ENCODE assay signal across 24 cellular contexts in genomic region chrX:57074458-57074857, GRCh38. TPM values are rescaled to one million over a fixed set of nuclear protein-coding genes. Genes with fewer than 3 reads are reported as not detected.
DNase-seq lines count a peak whose midpoint lies in the region; ATAC-seq, FAIRE-seq and TF ChIP-seq lines count a peak whose summit lies in the region.
"Had no signal": no experiment of that assay in that cellular context is flagged by ENCODE, and none has a peak within 500 bp of the region (broad histone marks: within the 10 kb centered on the region; RNA-seq: fewer than 3 reads in every experiment).

No MANE protein-coding gene starts in this region.

- ATAC-seq in GM19328 (IDR thresholded peaks at IDR 0.05; ENCODE audit: unreplicated experiment): no peak
- ATAC-seq: GM12878 had no signal

- TF ChIP-seq CTCF in C4-2B (conservative IDR thresholded peaks at IDR 0.05): no peak
- TF ChIP-seq CTCF in LNCaP clone FGC (IDR thresholded peaks at IDR 0.05; ENCODE audit: control insufficient read depth, extremely low read depth, insufficient read depth): no peak

- H3K4me3 ChIP-seq in LNCaP clone FGC (ENCODE audit: low read depth, low read length) (no peak overlapping the region), small intestine (ENCODE audit: low read depth in 1 of 2, low read length in 2 of 2) (no peak overlapping the region)
- H3K4me3 ChIP-seq: BLaER1 treated with 17β-estradiol and CSF1 and Interleukin-3, amounts not matched to agents 10 nM and 100 nM; GM12878 had no signal

- no peaks in the 10 kb centered on the region for H3K36me3 ChIP-seq in small intestine (ENCODE audit: control insufficient read depth in 2 of 2, insufficient read depth in 2 of 2, low read length in 2 of 2)
- H3K36me3 ChIP-seq: BLaER1 treated with 17β-estradiol and CSF1 and Interleukin-3, amounts not matched to agents 10 nM and 100 nM had no signal

- no peaks in the 10 kb centered on the region for H3K27me3 ChIP-seq in small intestine (ENCODE audit: control insufficient read depth in 2 of 2, insufficient read depth in 2 of 2, low read length in 2 of 2)

- DNase-seq in LNCaP clone FGC (ENCODE audit: low read depth) (peak; percentile 52), small intestine (no peak), HuH-7.5 (ENCODE audit: low spot score) (no peak), AG20443 (ENCODE audit: low spot score) (no peak)
- DNase-seq: 8988T; ACHN; AML-193; CD4-positive, alpha-beta memory T cell; CD4-positive, CD25-positive, alpha-beta regulatory T cell; CD8-positive, alpha-beta memory T cell; COR-L47; DMS 273 treated with DMSO at 0.1 percent for 48 hours; DMS153; DMS53; DMS79; DND-41; EL; GDM1 had no signal

- H3K27ac ChIP-seq in C4-2B (peak overlapping the region; percentile 78), small intestine (ENCODE audit: low read depth in 1 of 2, low read length in 1 of 2) (no peak overlapping the region)
- H3K27ac ChIP-seq: BLaER1 treated with 17β-estradiol and CSF1 and Interleukin-3, amounts not matched to agents 10 nM and 100 nM had no signal

- H3K4me1 ChIP-seq in small intestine (ENCODE audit: control insufficient read depth in 2 of 2, insufficient read depth in 1 of 2, low read depth in 1 of 2, low read length in 1 of 2): no peaks in the 10 kb centered on the region
- H3K4me1 ChIP-seq: BLaER1 treated with 17β-estradiol and CSF1 and Interleukin-3, amounts not matched to agents 10 nM and 100 nM had no signal

- FAIRE-seq in colon (lab: Jason Lieb, UNC): peak; percentile 69
- FAIRE-seq in small intestine (lab: Jason Lieb, UNC): peak; percentile 71
- FAIRE-seq: GM12878, GM18507 had no signal

- H3K9me3 ChIP-seq in small intestine (ENCODE audit: control insufficient read depth, low read depth): no peaks in the 10 kb centered on the region

- WGBS in small intestine, 3 donors: 66 to 87% (median 82%) methylated on average over 4 of the region's 4 CpGs

RNA-seq across cellular contexts. Expression of gene SPIN2B, which starts 46.9 kb away (rescaled TPM):
- polyA plus RNA-seq in small intestine: 10 to 100 TPM in 1 of 3 donors, 1 to 10 TPM in 2; 4.1 to 10.1 (median 6.1) TPM
